26 cellular contexts compared by ENCODE assay signal in the genomic region with DNA sequence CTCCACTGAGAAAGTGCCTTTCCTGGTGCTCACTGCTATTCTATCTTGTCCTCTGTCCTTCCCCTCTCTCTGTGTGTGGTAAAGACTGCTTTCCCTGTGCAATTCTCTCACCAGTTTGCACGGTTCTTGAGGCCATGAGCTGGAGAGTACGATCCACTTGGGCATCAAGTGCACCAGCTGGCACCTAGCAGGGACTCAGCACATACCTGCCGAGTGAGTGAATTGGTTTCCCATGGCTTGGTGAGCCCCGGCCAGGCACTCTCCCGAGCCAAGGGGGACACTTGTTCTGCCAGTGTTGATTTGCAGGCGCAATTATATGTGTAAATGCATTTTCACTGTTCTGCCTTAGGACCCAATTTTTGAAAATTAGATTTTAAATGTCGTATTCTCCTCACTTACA.
A peak's percentile ranks its signal among the peaks of the same experiment; 100 is the strongest.
DNase-seq lines count a peak whose midpoint lies in the region; ATAC-seq and TF ChIP-seq lines count a peak whose summit lies in the region.
"Had no signal": no experiment of that assay in that cellular context is flagged by ENCODE, and none has a peak within 500 bp of the region (broad histone marks: within the 10 kb centered on the region; RNA-seq: fewer than 3 reads in every experiment).

No MANE protein-coding gene starts in this region.

- H3K4me3 Mint-ChIP-seq in neural crest cell, result no peak overlapping the region
- H3K4me3 Mint-ChIP-seq: activated CD4-positive, alpha-beta memory T cell treated with anti-CD3 and anti-CD28 coated beads for 36 hours; activated naive CD8-positive, alpha-beta T cell; B cell; CD8-positive, alpha-beta T cell; dendritic cell treated with granulocyte-macrophage colony-stimulating factor and Interleukin-4, amounts not matched to agents 40 ng/mL and 50 ng/mL, for 4 days; endodermal cell; nephron progenitor cell had no signal

- DNase-seq in NCI-H2029 treated with DMSO at 0.1 percent for 48 hours (lab: John Stamatoyannopoulos, UW) (peak; percentile 31), NCI-H2029 (lab: John Stamatoyannopoulos, UW) (no peak), NCI-H187 treated with DMSO at 0.1 percent for 48 hours (lab: John Stamatoyannopoulos, UW) (peak; percentile 28), NCI-H69 (lab: John Stamatoyannopoulos, UW) (peak; percentile 9), neural crest cell (ENCODE audit: low read depth, low spot score) (no peak), DMS153 treated with DMSO at 0.1 percent for 48 hours (lab: John Stamatoyannopoulos, UW; ENCODE audit: unreplicated experiment) (no peak)
- DNase-seq in stimulated activated CD4-positive, alpha-beta T cell treated with anti-CD3 and anti-CD28 coated beads, Interleukin-4, amount 100 ng/mL, for 1 hour, result no peak
- DNase-seq: activated CD4-positive, alpha-beta memory T cell treated with anti-CD3 and anti-CD28 coated beads for 36 hours; activated CD8-positive, alpha-beta memory T cell treated with anti-CD3 and anti-CD28 coated beads, Interleukin-2, amount 50 U/mL, for 4 hours; CD8-positive, alpha-beta T cell; endodermal cell; foreskin keratinocyte; heart right ventricle; KG1; MG63; mucosa of descending colon; NCI-H526; nephron progenitor cell; stimulated activated CD4-positive, alpha-beta T cell treated with anti-CD3 and anti-CD28 coated beads, Interleukin-2, amount 100 ng/mL, for 24 hours had no signal

- peak overlapping the region; percentile 82 for H3K27ac Mint-ChIP-seq in neural crest cell (ENCODE audit: unreplicated experiment)
- H3K27ac Mint-ChIP-seq: activated CD4-positive, alpha-beta memory T cell treated with anti-CD3 and anti-CD28 coated beads for 36 hours; activated naive CD8-positive, alpha-beta T cell; activated T-helper 2 cell treated with anti-CD3 and anti-CD28 coated beads, Interferon-gamma antibody, Interleukin-2, Interleukin-4, amounts not matched to agents 10 μg/mL and 5 μg/mL and 100 μg/mL, durations not matched to agents 14 hours and 24 hours and 36 hours; B cell; CD8-positive, alpha-beta T cell; dendritic cell treated with granulocyte-macrophage colony-stimulating factor and Interleukin-4, amounts not matched to agents 40 ng/mL and 50 ng/mL, for 4 days; endodermal cell; nephron progenitor cell had no signal

- peaks cover 5% of the 10 kb centered on the region for H3K36me3 Mint-ChIP-seq in neural crest cell (ENCODE audit: low read depth)

- peaks cover 64% of the 10 kb centered on the region for H3K4me1 Mint-ChIP-seq in neural crest cell
- H3K4me1 Mint-ChIP-seq: B cell had no signal

- no peaks in the 10 kb centered on the region for H3K9me3 Mint-ChIP-seq in neural crest cell
- H3K9me3 Mint-ChIP-seq: activated CD4-positive, alpha-beta memory T cell treated with anti-CD3 and anti-CD28 coated beads for 36 hours; activated T-helper 2 cell treated with anti-CD3 and anti-CD28 coated beads, Interferon-gamma antibody, Interleukin-2, Interleukin-4, amounts not matched to agents 10 μg/mL and 5 μg/mL and 100 μg/mL, durations not matched to agents 14 hours and 24 hours and 36 hours; endodermal cell had no signal

- H3K27me3 Mint-ChIP-seq in neural crest cell (ENCODE audit: low read depth), result no peaks in the 10 kb centered on the region
- H3K27me3 Mint-ChIP-seq: activated CD4-positive, alpha-beta memory T cell treated with anti-CD3 and anti-CD28 coated beads for 36 hours; activated naive CD8-positive, alpha-beta T cell; B cell; dendritic cell treated with granulocyte-macrophage colony-stimulating factor and Interleukin-4, amounts not matched to agents 40 ng/mL and 50 ng/mL, for 4 days had no signal

- TF ChIP-seq CTCF in neural crest cell (conservative IDR thresholded peaks at IDR 0.05), result no peak

- no peak for ATAC-seq in GM21529 (IDR thresholded peaks at IDR 0.05; ENCODE audit: unreplicated experiment)
- ATAC-seq: A549; CD8-positive, alpha-beta T cell; foreskin keratinocyte; HCT116; heart right ventricle had no signal

Comparison
In these comparisons a context has a peak if more than half of its experiments do, and no peak if none do; other contexts are left out.
1. DNase-seq: peak in NCI-H2029 treated with DMSO at 0.1 percent for 48 hours (single experiment), NCI-H187 treated with DMSO at 0.1 percent for 48 hours (single experiment) and NCI-H69 (single experiment); none in NCI-H2029 (single experiment), neural crest cell (single experiment), DMS153 treated with DMSO at 0.1 percent for 48 hours (single experiment) and stimulated activated CD4-positive, alpha-beta T cell treated with anti-CD3 and anti-CD28 coated beads, Interleukin-4, amount 100 ng/mL, for 1 hour (single experiment).